ENCODE assay signal across 8 cellular contexts in the genomic region with DNA sequence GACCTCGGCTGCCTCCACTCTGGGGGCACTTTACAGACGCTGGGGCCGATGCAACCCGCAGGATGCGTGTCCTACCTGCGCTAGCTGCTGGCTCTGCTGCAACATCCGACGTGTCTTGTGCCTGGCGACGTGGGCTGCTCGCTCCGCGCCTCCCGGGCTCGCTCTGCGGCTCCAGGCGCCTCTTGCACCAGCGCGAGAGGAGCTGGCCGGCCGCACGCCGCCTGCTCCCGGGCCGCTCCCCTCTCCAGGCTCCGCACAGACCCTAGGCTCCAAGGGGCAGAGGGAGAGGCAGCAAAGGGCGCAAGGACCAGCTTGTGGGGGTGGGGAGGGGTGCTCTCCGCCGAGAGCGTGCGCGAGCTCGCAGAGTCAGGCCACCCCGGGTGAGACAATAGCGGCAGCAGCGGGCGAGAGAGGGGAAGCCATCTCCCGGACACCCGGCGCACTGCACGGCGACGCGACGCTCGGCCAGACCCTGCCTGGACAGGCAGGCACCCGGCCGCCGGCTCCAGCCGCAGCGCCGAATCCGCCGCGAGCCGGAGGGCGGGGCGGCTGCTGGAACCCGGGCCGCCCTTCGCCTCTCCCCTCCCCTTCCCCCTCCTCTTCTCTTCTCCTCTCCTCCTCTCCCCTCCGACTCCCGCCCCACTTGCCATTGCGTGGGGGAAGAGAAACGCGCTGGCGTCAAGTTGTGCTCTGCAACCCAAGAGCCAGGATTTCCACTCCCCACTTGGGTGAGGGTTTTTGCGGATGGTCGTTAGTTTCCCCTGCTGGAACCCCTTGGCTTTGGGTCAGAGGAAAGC. TPM values are rescaled to one million over a fixed set of nuclear protein-coding genes. Genes with fewer than 3 reads are reported as not detected.
A peak's percentile ranks its signal among the peaks of the same experiment; 100 is the strongest.
DNase-seq lines count a peak whose midpoint lies in the region; ATAC-seq, FAIRE-seq and TF ChIP-seq lines count a peak whose summit lies in the region.

A gene with protein sequence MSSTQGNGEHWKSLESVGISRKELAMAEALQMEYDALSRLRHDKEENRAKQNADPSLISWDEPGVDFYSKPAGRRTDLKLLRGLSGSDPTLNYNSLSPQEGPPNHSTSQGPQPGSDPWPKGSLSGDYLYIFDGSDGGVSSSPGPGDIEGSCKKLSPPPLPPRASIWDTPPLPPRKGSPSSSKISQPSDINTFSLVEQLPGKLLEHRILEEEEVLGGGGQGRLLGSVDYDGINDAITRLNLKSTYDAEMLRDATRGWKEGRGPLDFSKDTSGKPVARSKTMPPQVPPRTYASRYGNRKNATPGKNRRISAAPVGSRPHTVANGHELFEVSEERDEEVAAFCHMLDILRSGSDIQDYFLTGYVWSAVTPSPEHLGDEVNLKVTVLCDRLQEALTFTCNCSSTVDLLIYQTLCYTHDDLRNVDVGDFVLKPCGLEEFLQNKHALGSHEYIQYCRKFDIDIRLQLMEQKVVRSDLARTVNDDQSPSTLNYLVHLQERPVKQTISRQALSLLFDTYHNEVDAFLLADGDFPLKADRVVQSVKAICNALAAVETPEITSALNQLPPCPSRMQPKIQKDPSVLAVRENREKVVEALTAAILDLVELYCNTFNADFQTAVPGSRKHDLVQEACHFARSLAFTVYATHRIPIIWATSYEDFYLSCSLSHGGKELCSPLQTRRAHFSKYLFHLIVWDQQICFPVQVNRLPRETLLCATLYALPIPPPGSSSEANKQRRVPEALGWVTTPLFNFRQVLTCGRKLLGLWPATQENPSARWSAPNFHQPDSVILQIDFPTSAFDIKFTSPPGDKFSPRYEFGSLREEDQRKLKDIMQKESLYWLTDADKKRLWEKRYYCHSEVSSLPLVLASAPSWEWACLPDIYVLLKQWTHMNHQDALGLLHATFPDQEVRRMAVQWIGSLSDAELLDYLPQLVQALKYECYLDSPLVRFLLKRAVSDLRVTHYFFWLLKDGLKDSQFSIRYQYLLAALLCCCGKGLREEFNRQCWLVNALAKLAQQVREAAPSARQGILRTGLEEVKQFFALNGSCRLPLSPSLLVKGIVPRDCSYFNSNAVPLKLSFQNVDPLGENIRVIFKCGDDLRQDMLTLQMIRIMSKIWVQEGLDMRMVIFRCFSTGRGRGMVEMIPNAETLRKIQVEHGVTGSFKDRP (N-terminal part only) (minus strand): TSS at position 525 of the 797 bp plus-strand sequence. CDS start 25,003 bp downstream, outside the sequence.

- intact Hi-C loops in dendritic cell treated with granulocyte-macrophage colony-stimulating factor and Interleukin-4, amounts not matched to agents 40 ng/mL and 50 ng/mL, for 4 days (cut with micrococcal nuclease) = no loop called here
- intact Hi-C loops in HepG2 (cut with micrococcal nuclease; ENCODE audit: unreplicated experiment) = loop anchor here (2.0 kb wide), 1 partner anchor 48 kb away; no protein-coding TSS in a partner anchor

- TF ChIP-seq EP300 in HepG2 (IDR thresholded peaks at IDR 0.05; ENCODE audit: low read depth in 2 of 2, low read length in 2 of 2) (no peak), HepG2 (CRISPR knock-in tag; IDR thresholded peaks at IDR 0.05; ENCODE audit: borderline replicate concordance) (no peak)

- peak; percentile 81 for DNase-seq in CD1c-positive myeloid dendritic cell (ENCODE audit: extremely low spot score)
- peak; percentile 75 for DNase-seq in GM19239 (ENCODE audit: insufficient read length, low spot score)
- peak; percentile 79 for DNase-seq in NCI-H510A treated with DMSO at 0.1 percent for 48 hours (lab: John Stamatoyannopoulos, UW)
- DNase-seq in activated CD4-positive, alpha-beta T cell treated with anti-CD3 and anti-CD28 coated beads, Interleukin-2, amount 10 ng/mL, durations not matched to agents 7 days and 5 days = peak; percentile 76
- DNase-seq in HepG2 (ENCODE audit: low spot score) = peak; percentile 71
- peak; percentile 70 for DNase-seq in stimulated activated CD4-positive, alpha-beta T cell treated with anti-CD3 and anti-CD28 coated beads, Interleukin-4, amount 100 ng/mL, for 24 hours

- no peaks in the 10 kb centered on the region for H3K9me3 ChIP-seq in HepG2 (ENCODE audit: low read length)

- ATAC-seq in HG03439 (IDR thresholded peaks at IDR 0.05; ENCODE audit: unreplicated experiment) (peak; percentile 73), HepG2 (peak; percentile 98)

- 0% methylated on average over 7 of the region's 69 CpGs for WGBS in HepG2 (ENCODE audit: low lambda C conversion rate)

- no peaks in the 10 kb centered on the region for H3K36me3 ChIP-seq in HepG2 (replicated peaks in 1 of 2; ENCODE audit: control insufficient read depth in 1 of 2, insufficient read depth in 2 of 2, low read length in 2 of 2)

- no peaks in the 10 kb centered on the region for H3K79me2 ChIP-seq in HepG2 (ENCODE audit: insufficient read depth, low read length)

- in situ Hi-C loops in HepG2 (cut with HindIII; ENCODE audit: extremely low pct_ligation_motif_present, low pct_unique_long_range_greater_than_20kb) = no loop called here

- peak within 1 kb of the TSS; percentile 100 for H3K4me2 ChIP-seq in HepG2 (ENCODE audit: low read depth, low read length)

- CTCF ChIA-PET in activated CD4-positive, alpha-beta T cell treated with anti-CD3 and anti-CD28 coated beads, Interleukin-2, amount 10 ng/mL, durations not matched to agents 7 days and 5 days (lab: Charles Lee) = interaction anchor here (0.6 to 4.9 kb wide), 23 partner anchors 9 to 576 kb away, joined by 3 to 53 read pairs (median 4); a partner anchor contains a TSS
- CTCF ChIA-PET in HepG2 (lab: Yijun Ruan, JAX; ENCODE audit: low intra/inter-chr PET ratio, low total read pairs) = interaction anchor here (2.1 to 2.5 kb wide), 2 partner anchors 9 to 48 kb away, joined by 8 to 10 read pairs; no protein-coding TSS in a partner anchor

- H3K27ac Mint-ChIP-seq in activated CD4-positive, alpha-beta T cell treated with anti-CD3 and anti-CD28 coated beads, Interleukin-2, amount 10 ng/mL, durations not matched to agents 7 days and 5 days = peak within 1 kb of the TSS; percentile 89
- peak within 1 kb of the TSS; percentile 69 for H3K27ac Mint-ChIP-seq in dendritic cell treated with granulocyte-macrophage colony-stimulating factor and Interleukin-4, amounts not matched to agents 40 ng/mL and 50 ng/mL, for 4 days

- peaks cover 10% of the 10 kb centered on the region for H3K36me3 Mint-ChIP-seq in activated CD4-positive, alpha-beta T cell treated with anti-CD3 and anti-CD28 coated beads, Interleukin-2, amount 10 ng/mL, durations not matched to agents 7 days and 5 days (ENCODE audit: low read depth)
- H3K36me3 Mint-ChIP-seq in dendritic cell treated with granulocyte-macrophage colony-stimulating factor and Interleukin-4, amounts not matched to agents 40 ng/mL and 50 ng/mL, for 4 days (ENCODE audit: low read depth) = peaks cover 6% of the 10 kb centered on the region

- H3K4me3 Mint-ChIP-seq in activated CD4-positive, alpha-beta T cell treated with anti-CD3 and anti-CD28 coated beads, Interleukin-2, amount 10 ng/mL, durations not matched to agents 7 days and 5 days = peak within 1 kb of the TSS; percentile 88
- H3K4me3 Mint-ChIP-seq in dendritic cell treated with granulocyte-macrophage colony-stimulating factor and Interleukin-4, amounts not matched to agents 40 ng/mL and 50 ng/mL, for 4 days = peak within 1 kb of the TSS; percentile 89

- peak within 1 kb of the TSS; percentile 89 for H3K27ac ChIP-seq in HepG2 (ENCODE audit: extremely low read length, insufficient read depth, low read length)

- H4K20me1 ChIP-seq in HepG2 (ENCODE audit: insufficient read depth, low read length) = no peaks in the 10 kb centered on the region

- H3K4me3 ChIP-seq in HepG2 (replicated peaks in 1 of 3; ENCODE audit: insufficient read depth in 1 of 3, low read depth in 2 of 3, low read length in 3 of 3) = peak within 1 kb of the TSS; percentile 78 to 93 (median 90)

- peak within 1 kb of the TSS; percentile 76 for H2AFZ ChIP-seq in HepG2 (ENCODE audit: low read length)

- peak; percentile 87 for TF ChIP-seq RAD21 in HepG2 (CRISPR knock-in tag; IDR thresholded peaks at IDR 0.05)

- no peak for FAIRE-seq in GM19239 (lab: Jason Lieb, UNC)
- no peak for FAIRE-seq in HepG2 (lab: Jason Lieb, UNC)

- peak; percentile 60 to 68; a peak in 3 of 4 replicates for TF ChIP-seq POLR2A in HepG2 (IDR thresholded peaks at IDR 0.05; ENCODE audit: insufficient read depth in 1 of 2, low read depth in 2 of 2, low read length in 2 of 2)

- TSS peak; percentile 85 for BruUV-seq in HepG2 (replicated peaks; lab: Mats Ljungman, UMichigan)

- no peaks in the 10 kb centered on the region for H3K9me3 Mint-ChIP-seq in activated CD4-positive, alpha-beta T cell treated with anti-CD3 and anti-CD28 coated beads, Interleukin-2, amount 10 ng/mL, durations not matched to agents 7 days and 5 days
- no peaks in the 10 kb centered on the region for H3K9me3 Mint-ChIP-seq in dendritic cell treated with granulocyte-macrophage colony-stimulating factor and Interleukin-4, amounts not matched to agents 40 ng/mL and 50 ng/mL, for 4 days

- H3K27me3 Mint-ChIP-seq in activated CD4-positive, alpha-beta T cell treated with anti-CD3 and anti-CD28 coated beads, Interleukin-2, amount 10 ng/mL, durations not matched to agents 7 days and 5 days = no peaks in the 10 kb centered on the region
- peaks cover 40% of the 10 kb centered on the region for H3K27me3 Mint-ChIP-seq in dendritic cell treated with granulocyte-macrophage colony-stimulating factor and Interleukin-4, amounts not matched to agents 40 ng/mL and 50 ng/mL, for 4 days

- peaks cover 31% of the 10 kb centered on the region for H3K4me1 ChIP-seq in HepG2 (ENCODE audit: insufficient read depth, low read length)

- H3K27me3 ChIP-seq in HepG2 (ENCODE audit: control insufficient read depth in 1 of 2, insufficient read depth in 2 of 2, low read length in 2 of 2) = peaks cover 0 to 40% of the 10 kb centered on the region in 2 experiments; a peak in 4 of 5 replicates

- TF ChIP-seq CTCF in HepG2 (CRISPR knock-in tag; IDR thresholded peaks at IDR 0.05) = peak; percentile 67

- POLR2A ChIA-PET in activated CD4-positive, alpha-beta T cell treated with anti-CD3 and anti-CD28 coated beads, Interleukin-2, amount 10 ng/mL, durations not matched to agents 7 days and 5 days (lab: Charles Lee) = interaction anchor here (0.6 to 0.9 kb wide), 3 partner anchors 42 to 57 kb away, joined by 3 to 12 read pairs (median 3); no protein-coding TSS in a partner anchor
- POLR2A ChIA-PET in HepG2 (lab: Yijun Ruan, JAX) = interaction anchor here (1.0 to 2.7 kb wide), 11 partner anchors 9 to 349 kb away, joined by 4 to 25 read pairs (median 6); a partner anchor contains a TSS

- peak within 1 kb of the TSS; percentile 83 for H3K9ac ChIP-seq in HepG2 (ENCODE audit: insufficient read depth, low read depth, low read length)

- H3K4me1 Mint-ChIP-seq in activated CD4-positive, alpha-beta T cell treated with anti-CD3 and anti-CD28 coated beads, Interleukin-2, amount 10 ng/mL, durations not matched to agents 7 days and 5 days = peaks cover 65% of the 10 kb centered on the region
- peaks cover 58% of the 10 kb centered on the region for H3K4me1 Mint-ChIP-seq in dendritic cell treated with granulocyte-macrophage colony-stimulating factor and Interleukin-4, amounts not matched to agents 40 ng/mL and 50 ng/mL, for 4 days (ENCODE audit: low read depth)

RNA-seq across cellular contexts. Expression of the gene that starts here (rescaled TPM):
- total RNA-seq in activated CD4-positive, alpha-beta T cell treated with anti-CD3 and anti-CD28 coated beads, Interleukin-2, amount 10 ng/mL, durations not matched to agents 7 days and 5 days = 10 to 100 TPM; 27.4 to 28.9 TPM
- 2.7 and 3.4 TPM in 2 replicates for total RNA-seq in HepG2 (2016; rRNA removed; fragmentation: Illumina TruSeq; extraction: Trizol)
- total RNA-seq in HepG2 (2016; cell fraction: cytosol; rRNA removed; fragmentation: Illumina TruSeq; extraction: Trizol; ENCODE audit: low read depth) = 0.79 and 0.91 TPM in 2 replicates
- 3.2 and 3.6 TPM in 2 replicates for total RNA-seq in HepG2 (2016; cell fraction: insoluble cytoplasmic fraction; rRNA removed; fragmentation: Illumina TruSeq; extraction: Trizol)
- 2.0 TPM in 2 replicates for total RNA-seq in HepG2 (2016; cell fraction: membrane; rRNA removed; fragmentation: Illumina TruSeq; extraction: Trizol)
- 4.9 and 5.9 TPM in 2 replicates for total RNA-seq in HepG2 (2016; cell fraction: nucleus; rRNA removed; fragmentation: Illumina TruSeq; extraction: Trizol)
- 4.2 and 4.5 TPM in 2 replicates for polyA plus RNA-seq in HepG2 (2011; rRNA removed)
- polyA plus RNA-seq in HepG2 (2011; cell fraction: cytosol; rRNA removed) = 1.8 TPM in 2 replicates
- polyA plus RNA-seq in HepG2 (2011; cell fraction: nucleus; rRNA removed) = 4.8 and 8.7 TPM in 2 replicates
- polyA plus RNA-seq in HepG2 (2012) = 1.1 and 1.6 TPM in 2 replicates
- 0.19 and 0.27 TPM in 2 replicates for polyA plus RNA-seq in HepG2 (2016; cell fraction: cytosol; fragmentation: Illumina TruSeq; extraction: Trizol; ENCODE audit: low read depth)
- 1.8 and 2.2 TPM in 2 replicates for polyA plus RNA-seq in HepG2 (2016; cell fraction: insoluble cytoplasmic fraction; fragmentation: Illumina TruSeq; extraction: Trizol; ENCODE audit: low read depth)
- 0.45 and 0.54 TPM in 2 replicates for polyA plus RNA-seq in HepG2 (2016; cell fraction: membrane; fragmentation: Illumina TruSeq; extraction: Trizol; ENCODE audit: low read depth)
- polyA plus RNA-seq in HepG2 (2016; cell fraction: nucleus; fragmentation: Illumina TruSeq; extraction: Trizol; ENCODE audit: insufficient read depth, low read depth) = 7.4 and 7.8 TPM in 2 replicates
- polyA minus RNA-seq in HepG2 (2011; rRNA and poly(A)+ RNA removed; ENCODE audit: low replicate concordance) = 19.9 and 128 TPM in 2 replicates
- 5.5 TPM in 2 replicates for polyA minus RNA-seq in HepG2 (2011; cell fraction: cytosol; rRNA and poly(A)+ RNA removed)
- 6.0 and 9.4 TPM in 2 replicates for polyA minus RNA-seq in HepG2 (2011; cell fraction: nucleus; rRNA and poly(A)+ RNA removed)

Comparison
In these comparisons a context has a peak if more than half of its experiments do, and no peak if none do; other contexts are left out.
1. Peak in every context shown above with its lines: DNase-seq, ATAC-seq, H3K4me3 ChIP-seq and H3K27ac ChIP-seq.